ENCODE assay signal across 1 cellular context in the genomic region with DNA sequence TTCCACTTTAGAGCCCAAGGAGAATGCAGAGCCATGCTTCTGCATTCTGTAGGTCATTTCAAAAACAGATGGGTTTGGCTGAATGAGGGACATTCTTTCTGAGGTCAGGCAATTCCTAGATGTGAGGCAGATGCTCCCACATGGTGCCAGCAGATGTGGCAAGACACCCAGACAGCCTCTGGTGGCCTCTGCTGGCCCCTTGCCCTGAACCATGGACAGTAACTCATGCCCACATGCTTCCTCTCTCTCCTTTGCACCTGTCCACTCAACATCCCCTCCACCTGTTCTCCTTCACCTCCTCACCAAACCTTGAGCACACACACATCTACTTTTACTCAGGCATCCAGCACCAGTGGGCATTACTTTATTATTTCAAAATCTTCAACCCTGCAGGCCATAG.
TF ChIP-seq lines count a peak whose summit lies in the region.

No MANE protein-coding gene starts in this region.

TF ChIP-seq in H1, 55 proteins besides CTCF, POLR2A, EP300 and RAD21 (continued from another document):
- TF ChIP-seq, protein P1, sequence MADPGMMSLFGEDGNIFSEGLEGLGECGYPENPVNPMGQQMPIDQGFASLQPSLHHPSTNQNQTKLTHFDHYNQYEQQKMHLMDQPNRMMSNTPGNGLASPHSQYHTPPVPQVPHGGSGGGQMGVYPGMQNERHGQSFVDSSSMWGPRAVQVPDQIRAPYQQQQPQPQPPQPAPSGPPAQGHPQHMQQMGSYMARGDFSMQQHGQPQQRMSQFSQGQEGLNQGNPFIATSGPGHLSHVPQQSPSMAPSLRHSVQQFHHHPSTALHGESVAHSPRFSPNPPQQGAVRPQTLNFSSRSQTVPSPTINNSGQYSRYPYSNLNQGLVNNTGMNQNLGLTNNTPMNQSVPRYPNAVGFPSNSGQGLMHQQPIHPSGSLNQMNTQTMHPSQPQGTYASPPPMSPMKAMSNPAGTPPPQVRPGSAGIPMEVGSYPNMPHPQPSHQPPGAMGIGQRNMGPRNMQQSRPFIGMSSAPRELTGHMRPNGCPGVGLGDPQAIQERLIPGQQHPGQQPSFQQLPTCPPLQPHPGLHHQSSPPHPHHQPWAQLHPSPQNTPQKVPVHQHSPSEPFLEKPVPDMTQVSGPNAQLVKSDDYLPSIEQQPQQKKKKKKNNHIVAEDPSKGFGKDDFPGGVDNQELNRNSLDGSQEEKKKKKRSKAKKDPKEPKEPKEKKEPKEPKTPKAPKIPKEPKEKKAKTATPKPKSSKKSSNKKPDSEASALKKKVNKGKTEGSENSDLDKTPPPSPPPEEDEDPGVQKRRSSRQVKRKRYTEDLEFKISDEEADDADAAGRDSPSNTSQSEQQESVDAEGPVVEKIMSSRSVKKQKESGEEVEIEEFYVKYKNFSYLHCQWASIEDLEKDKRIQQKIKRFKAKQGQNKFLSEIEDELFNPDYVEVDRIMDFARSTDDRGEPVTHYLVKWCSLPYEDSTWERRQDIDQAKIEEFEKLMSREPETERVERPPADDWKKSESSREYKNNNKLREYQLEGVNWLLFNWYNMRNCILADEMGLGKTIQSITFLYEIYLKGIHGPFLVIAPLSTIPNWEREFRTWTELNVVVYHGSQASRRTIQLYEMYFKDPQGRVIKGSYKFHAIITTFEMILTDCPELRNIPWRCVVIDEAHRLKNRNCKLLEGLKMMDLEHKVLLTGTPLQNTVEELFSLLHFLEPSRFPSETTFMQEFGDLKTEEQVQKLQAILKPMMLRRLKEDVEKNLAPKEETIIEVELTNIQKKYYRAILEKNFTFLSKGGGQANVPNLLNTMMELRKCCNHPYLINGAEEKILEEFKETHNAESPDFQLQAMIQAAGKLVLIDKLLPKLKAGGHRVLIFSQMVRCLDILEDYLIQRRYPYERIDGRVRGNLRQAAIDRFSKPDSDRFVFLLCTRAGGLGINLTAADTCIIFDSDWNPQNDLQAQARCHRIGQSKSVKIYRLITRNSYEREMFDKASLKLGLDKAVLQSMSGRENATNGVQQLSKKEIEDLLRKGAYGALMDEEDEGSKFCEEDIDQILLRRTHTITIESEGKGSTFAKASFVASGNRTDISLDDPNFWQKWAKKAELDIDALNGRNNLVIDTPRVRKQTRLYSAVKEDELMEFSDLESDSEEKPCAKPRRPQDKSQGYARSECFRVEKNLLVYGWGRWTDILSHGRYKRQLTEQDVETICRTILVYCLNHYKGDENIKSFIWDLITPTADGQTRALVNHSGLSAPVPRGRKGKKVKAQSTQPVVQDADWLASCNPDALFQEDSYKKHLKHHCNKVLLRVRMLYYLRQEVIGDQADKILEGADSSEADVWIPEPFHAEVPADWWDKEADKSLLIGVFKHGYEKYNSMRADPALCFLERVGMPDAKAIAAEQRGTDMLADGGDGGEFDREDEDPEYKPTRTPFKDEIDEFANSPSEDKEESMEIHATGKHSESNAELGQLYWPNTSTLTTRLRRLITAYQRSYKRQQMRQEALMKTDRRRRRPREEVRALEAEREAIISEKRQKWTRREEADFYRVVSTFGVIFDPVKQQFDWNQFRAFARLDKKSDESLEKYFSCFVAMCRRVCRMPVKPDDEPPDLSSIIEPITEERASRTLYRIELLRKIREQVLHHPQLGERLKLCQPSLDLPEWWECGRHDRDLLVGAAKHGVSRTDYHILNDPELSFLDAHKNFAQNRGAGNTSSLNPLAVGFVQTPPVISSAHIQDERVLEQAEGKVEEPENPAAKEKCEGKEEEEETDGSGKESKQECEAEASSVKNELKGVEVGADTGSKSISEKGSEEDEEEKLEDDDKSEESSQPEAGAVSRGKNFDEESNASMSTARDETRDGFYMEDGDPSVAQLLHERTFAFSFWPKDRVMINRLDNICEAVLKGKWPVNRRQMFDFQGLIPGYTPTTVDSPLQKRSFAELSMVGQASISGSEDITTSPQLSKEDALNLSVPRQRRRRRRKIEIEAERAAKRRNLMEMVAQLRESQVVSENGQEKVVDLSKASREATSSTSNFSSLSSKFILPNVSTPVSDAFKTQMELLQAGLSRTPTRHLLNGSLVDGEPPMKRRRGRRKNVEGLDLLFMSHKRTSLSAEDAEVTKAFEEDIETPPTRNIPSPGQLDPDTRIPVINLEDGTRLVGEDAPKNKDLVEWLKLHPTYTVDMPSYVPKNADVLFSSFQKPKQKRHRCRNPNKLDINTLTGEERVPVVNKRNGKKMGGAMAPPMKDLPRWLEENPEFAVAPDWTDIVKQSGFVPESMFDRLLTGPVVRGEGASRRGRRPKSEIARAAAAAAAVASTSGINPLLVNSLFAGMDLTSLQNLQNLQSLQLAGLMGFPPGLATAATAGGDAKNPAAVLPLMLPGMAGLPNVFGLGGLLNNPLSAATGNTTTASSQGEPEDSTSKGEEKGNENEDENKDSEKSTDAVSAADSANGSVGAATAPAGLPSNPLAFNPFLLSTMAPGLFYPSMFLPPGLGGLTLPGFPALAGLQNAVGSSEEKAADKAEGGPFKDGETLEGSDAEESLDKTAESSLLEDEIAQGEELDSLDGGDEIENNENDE (IDR thresholded peaks at IDR 0.05; ENCODE audit: insufficient replicate concordance, low read length), result no peak
- TF ChIP-seq, protein P2, sequence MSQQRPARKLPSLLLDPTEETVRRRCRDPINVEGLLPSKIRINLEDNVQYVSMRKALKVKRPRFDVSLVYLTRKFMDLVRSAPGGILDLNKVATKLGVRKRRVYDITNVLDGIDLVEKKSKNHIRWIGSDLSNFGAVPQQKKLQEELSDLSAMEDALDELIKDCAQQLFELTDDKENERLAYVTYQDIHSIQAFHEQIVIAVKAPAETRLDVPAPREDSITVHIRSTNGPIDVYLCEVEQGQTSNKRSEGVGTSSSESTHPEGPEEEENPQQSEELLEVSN (IDR thresholded peaks at IDR 0.05), result no peak
